In genomic region chr5:75053286-75054109, GRCh38 we compare ENCODE assay signal across 1 cellular context.
TF ChIP-seq lines count a peak whose summit lies in the region.

No MANE protein-coding gene starts in this region.

TF ChIP-seq in HEK293, 187 proteins besides CTCF, POLR2A, EP300 and RAD21 (continued from another document and continues in another):
- TF ChIP-seq ZNF138 (tag by site-specific recombination; IDR thresholded peaks at IDR 0.05; ENCODE audit: borderline replicate concordance) (no peak), PRDM6 (tag by site-specific recombination; IDR thresholded peaks at IDR 0.05) (no peak), ZNF132 (tag by site-specific recombination; IDR thresholded peaks at IDR 0.05; ENCODE audit: borderline replicate concordance) (no peak), SP7 (tag by site-specific recombination; IDR thresholded peaks at IDR 0.05) (no peak), ZNF404 (tag by site-specific recombination; IDR thresholded peaks at IDR 0.05) (no peak), HOXC10 (CRISPR knock-in tag; IDR thresholded peaks at IDR 0.05) (no peak), ZNF223 (tag by site-specific recombination; IDR thresholded peaks at IDR 0.05) (no peak), ZBTB8A (tag by site-specific recombination; IDR thresholded peaks at IDR 0.05) (peak; percentile 69), ZNF426 (tag by site-specific recombination; IDR thresholded peaks at IDR 0.05) (no peak), ZNF658 (tag by site-specific recombination; IDR thresholded peaks at IDR 0.05) (no peak), FEZF1 (tag by site-specific recombination; IDR thresholded peaks at IDR 0.05) (no peak), PRDM10 (tag by site-specific recombination; IDR thresholded peaks at IDR 0.05) (peak; percentile 76), ZBTB11 (tag by site-specific recombination; conservative IDR thresholded peaks at IDR 0.05; ENCODE audit: low read depth) (0 out of 2 replicates have a peak, but pooled peaks have one; percentile 19), ZNF302 (tag by site-specific recombination; IDR thresholded peaks at IDR 0.05; ENCODE audit: low read depth) (no peak), ZNF692 (tag by site-specific recombination; IDR thresholded peaks at IDR 0.05) (0 out of 2 replicates have a peak, but pooled peaks have one; percentile 51), ZNF10 (tag by site-specific recombination; IDR thresholded peaks at IDR 0.05) (no peak), ZNF362 (tag by site-specific recombination; IDR thresholded peaks at IDR 0.05) (no peak), AEBP2 (tag by site-specific recombination; IDR thresholded peaks at IDR 0.05; ENCODE audit: borderline replicate concordance) (no peak), ZBTB20 (tag by site-specific recombination; IDR thresholded peaks at IDR 0.05) (peak; percentile 81), ZNF473 (tag by site-specific recombination; IDR thresholded peaks at IDR 0.05) (no peak), SCRT2 (tag by site-specific recombination; IDR thresholded peaks at IDR 0.05) (no peak), ZEB2 (tag by site-specific recombination; IDR thresholded peaks at IDR 0.05) (peak; percentile 22; the same call in 1 of the 2 replicates), ZNF560 (tag by site-specific recombination; IDR thresholded peaks at IDR 0.05; ENCODE audit: borderline replicate concordance) (no peak), ZNF670 (tag by site-specific recombination; IDR thresholded peaks at IDR 0.05; ENCODE audit: low read depth) (no peak), ZNF292 (tag by site-specific recombination; IDR thresholded peaks at IDR 0.05; ENCODE audit: borderline replicate concordance, low read depth) (no peak), KLF8 (tag by site-specific recombination; IDR thresholded peaks at IDR 0.05) (no peak), ZNF221 (tag by site-specific recombination; IDR thresholded peaks at IDR 0.05; ENCODE audit: borderline replicate concordance) (no peak), ZXDB (tag by site-specific recombination; IDR thresholded peaks at IDR 0.05) (0 out of 2 replicates have a peak, but pooled peaks have one; percentile 22), MYNN (tag by site-specific recombination; IDR thresholded peaks at IDR 0.05; ENCODE audit: borderline replicate concordance) (no peak), ZNF571 (tag by site-specific recombination; IDR thresholded peaks at IDR 0.05) (no peak), PRDM1 (tag by site-specific recombination; IDR thresholded peaks at IDR 0.05) (peak; percentile 65), PATZ1 (tag by site-specific recombination; IDR thresholded peaks at IDR 0.05) (no peak; the same call in 1 of the 2 replicates), ZNF148 (tag by site-specific recombination; IDR thresholded peaks at IDR 0.05; ENCODE audit: borderline replicate concordance) (no peak), SP3 (tag by site-specific recombination; IDR thresholded peaks at IDR 0.05) (no peak), ZNF398 (tag by site-specific recombination; IDR thresholded peaks at IDR 0.05) (peak; percentile 19; the same call in 1 of the 2 replicates), ZNF645 (tag by site-specific recombination; IDR thresholded peaks at IDR 0.05) (no peak), ZNF266 (tag by site-specific recombination; IDR thresholded peaks at IDR 0.05; ENCODE audit: low read depth) (no peak), ZFHX2 (tag by site-specific recombination; conservative IDR thresholded peaks at IDR 0.05) (peak; percentile 44), ZIC2 (tag by site-specific recombination; IDR thresholded peaks at IDR 0.05) (0 out of 2 replicates have a peak, but pooled peaks have one; percentile 41)
